30 cellular contexts compared by ENCODE assay signal in the genomic region with DNA sequence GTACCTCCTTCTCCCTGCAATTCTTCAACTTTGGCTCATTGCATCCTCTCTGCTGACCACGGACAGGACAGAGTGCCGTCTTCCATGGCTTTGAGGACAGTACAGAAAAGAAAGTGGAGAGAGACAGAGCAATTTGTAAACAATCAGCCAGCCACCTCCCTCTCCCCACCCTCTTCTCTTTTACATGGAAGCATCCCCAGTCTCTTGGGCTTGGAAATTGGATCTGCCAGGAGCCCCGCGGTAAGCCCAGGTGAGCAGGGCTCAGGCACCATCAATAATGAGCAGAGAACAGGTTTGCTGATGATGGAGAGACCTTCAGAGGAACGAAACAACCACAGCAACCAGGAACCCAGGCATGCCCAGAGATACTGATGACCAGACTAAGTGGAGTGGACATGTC.
"Had no signal": no experiment of that assay in that cellular context is flagged by ENCODE, and none has a peak within 500 bp of the region (broad histone marks: within the 10 kb centered on the region; RNA-seq: fewer than 3 reads in every experiment).

No MANE protein-coding gene starts in this region.

- H3K4me1 Mint-ChIP-seq: mesothelial cell of epicardium, neural crest cell had no signal

- H3K36me3 ChIP-seq: colonic mucosa, esophagus muscularis mucosa, heart right ventricle, left lung, prostate gland, right atrium auricular region, stomach, thyroid gland had no signal

- H3K36me3 Mint-ChIP-seq: mesothelial cell of epicardium; naive B cell; natural killer cell treated with Interleukin-12 subunit alpha and Interleukin-12 subunit beta and Interleukin-15 and Interleukin-18, amount 100 ng/mL, for 72 hours had no signal

- H3K27ac Mint-ChIP-seq: dendritic cell treated with granulocyte-macrophage colony-stimulating factor and Interleukin-4, amounts not matched to agents 40 ng/mL and 50 ng/mL, for 4 days; endodermal cell; mesothelial cell of epicardium; natural killer cell treated with Interleukin-12 subunit alpha and Interleukin-12 subunit beta and Interleukin-15 and Interleukin-18, amount 100 ng/mL, for 72 hours had no signal

- H3K27me3 ChIP-seq: colonic mucosa, esophagus muscularis mucosa, heart right ventricle, right atrium auricular region, stomach, thyroid gland had no signal

- ATAC-seq: heart right ventricle, left cardiac atrium, left lung, mucosa of descending colon, sciatic nerve had no signal

- H3K4me1 ChIP-seq: colonic mucosa, heart right ventricle, left lung, prostate gland, right atrium auricular region had no signal

- H3K9me3 Mint-ChIP-seq: dendritic cell treated with granulocyte-macrophage colony-stimulating factor and Interleukin-4, amounts not matched to agents 40 ng/mL and 50 ng/mL, for 4 days; endodermal cell; mesothelial cell of epicardium; naive B cell; natural killer cell treated with Interleukin-12 subunit alpha and Interleukin-12 subunit beta and Interleukin-15 and Interleukin-18, amount 100 ng/mL, for 72 hours; neural crest cell had no signal

- DNase-seq: colonic mucosa; effector CD8-positive, alpha-beta T cell; endodermal cell; foreskin melanocyte; glutamatergic neuron; heart right ventricle; hippocampal formation; left cardiac atrium; left lung; mesenchymal stem cell; mucosa of descending colon; naive B cell; nucleus accumbens; stimulated activated CD4-positive, alpha-beta T cell treated with anti-CD3 and anti-CD28 coated beads, Interleukin-12 subunit alpha, Interleukin-12 subunit beta, amount 100 ng/mL, for 4 hours; stimulated activated CD4-positive, alpha-beta T cell treated with anti-CD3 and anti-CD28 coated beads, Interleukin-1b, Interleukin-23, amount 100 ng/mL, for 48 hours; stimulated activated CD4-positive, alpha-beta T cell treated with anti-CD3 and anti-CD28 coated beads, Interleukin-4, amount 100 ng/mL, for 1 hour; stimulated activated CD8-positive, alpha-beta memory T cell treated with anti-CD3 and anti-CD28 coated beads, Interleukin-4, amount 100 ng/mL, for 48 hours; stimulated activated naive CD4-positive, alpha-beta T cell; stomach; thyroid gland; trophoblast cell had no signal

- H3K27ac ChIP-seq: colonic mucosa, esophagus muscularis mucosa, heart right ventricle, left lung, prostate gland, right atrium auricular region, stomach, thyroid gland had no signal

- H3K4me3 Mint-ChIP-seq: dendritic cell treated with granulocyte-macrophage colony-stimulating factor and Interleukin-4, amounts not matched to agents 40 ng/mL and 50 ng/mL, for 4 days; endodermal cell; mesothelial cell of epicardium; natural killer cell treated with Interleukin-12 subunit alpha and Interleukin-12 subunit beta and Interleukin-15 and Interleukin-18, amount 100 ng/mL, for 72 hours; neural crest cell had no signal

- H3K4me3 ChIP-seq: colonic mucosa, esophagus muscularis mucosa, heart right ventricle, left lung, mucosa of descending colon, prostate gland, right atrium auricular region, smooth muscle cell, stomach, thyroid gland had no signal

- H3K9me3 ChIP-seq: colonic mucosa, esophagus muscularis mucosa, heart right ventricle, left lung, mucosa of descending colon, prostate gland, right atrium auricular region, stomach, thyroid gland had no signal

- H3K4me2 ChIP-seq: smooth muscle cell had no signal
